Comparison of ENCODE assay signal across 8 cellular contexts in the genomic region with DNA sequence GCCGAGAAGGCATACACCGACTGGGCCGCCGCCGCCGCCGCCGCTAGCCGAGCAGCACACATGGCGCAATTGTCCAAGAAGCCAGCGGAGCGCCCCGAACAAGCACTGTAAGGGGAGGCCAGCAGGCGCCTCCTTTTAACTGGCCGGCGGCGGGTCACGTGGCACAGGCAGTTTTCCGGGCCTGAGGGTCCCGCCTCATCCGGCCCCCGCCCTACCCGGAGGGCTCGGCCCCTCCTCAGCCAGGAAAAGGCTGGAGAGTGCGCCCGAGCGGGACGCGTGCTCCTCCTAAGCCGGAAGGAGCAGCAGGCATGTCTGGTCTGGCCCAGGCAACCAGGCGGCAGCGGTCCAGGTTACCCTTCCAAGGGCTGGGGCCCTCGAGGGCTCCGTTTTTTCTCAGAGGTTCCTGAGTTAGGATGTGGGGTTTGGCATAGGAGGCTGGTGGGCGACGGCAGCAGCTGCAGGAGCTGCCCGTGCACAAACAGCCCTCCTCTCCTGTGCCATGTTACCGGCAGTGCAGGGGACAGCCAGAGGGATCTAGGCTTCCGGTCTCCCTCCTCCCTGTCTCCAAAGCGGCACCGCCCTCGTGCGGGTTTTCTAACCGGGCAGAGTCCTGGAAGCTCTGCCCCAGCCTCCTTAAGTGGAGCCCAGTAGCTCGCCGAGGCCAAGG. TPM values are rescaled to one million over a fixed set of nuclear protein-coding genes. Genes with fewer than 3 reads are reported as not detected.
A peak's percentile ranks its signal among the peaks of the same experiment; 100 is the strongest.
DNase-seq lines count a peak whose midpoint lies in the region; ATAC-seq and TF ChIP-seq lines count a peak whose summit lies in the region.

A gene (minus strand): TSS at position 137 of the 667 bp plus-strand sequence. CDS start 75 bp downstream, at position 62.

- DNase-seq in GM10248 (ENCODE audit: extremely low spot score) (peak; percentile 90), NCI-H1105 treated with DMSO at 0.1 percent for 48 hours (lab: John Stamatoyannopoulos, UW) (peak; percentile 88), SW 1271 (lab: John Stamatoyannopoulos, UW) (peak; percentile 80 to 83), Right ventricle myocardium inferior (ENCODE audit: missing footprints) (peak; percentile 97), ovary (peak; percentile 94 to 96 (median 95)), thyroid gland (peak; percentile 98)
- DNase-seq in activated naive CD8-positive, alpha-beta T cell treated with anti-CD3 and anti-CD28 coated beads, Interleukin-2, amount 50 U/mL, for 16 hours (ENCODE audit: low read depth, low spot score): peak; percentile 52

- TF ChIP-seq POLR2A in ovary (IDR thresholded peaks at IDR 0.05): peak; percentile 80
- peak; percentile 77 to 98 for TF ChIP-seq POLR2A in thyroid gland (IDR thresholded peaks at IDR 0.05)

- peaks cover 4% of the 10 kb centered on the region for H3K4me1 ChIP-seq in ovary (ENCODE audit: insufficient read depth)
- peaks cover 10 to 27% of the 10 kb centered on the region in 2 donors for H3K4me1 ChIP-seq in thyroid gland

- POLR2A ChIA-PET in GM10248 (lab: Yijun Ruan, JAX): interaction anchor here (0.6 to 3.1 kb wide), 7 partner anchors 13 to 478 kb away, joined by 3 to 22 read pairs (median 5); a partner anchor contains a TSS

- H3K36me3 ChIP-seq in ovary: no peaks in the 10 kb centered on the region
- peaks cover 34 to 36% of the 10 kb centered on the region in 2 donors for H3K36me3 ChIP-seq in thyroid gland

- no peaks in the 10 kb centered on the region for H3K27me3 ChIP-seq in ovary
- no peaks in the 10 kb centered on the region for H3K27me3 ChIP-seq in thyroid gland

- H3K4me3 ChIP-seq in ovary (peak within 1 kb of the TSS; percentile 71), thyroid gland (replicated peaks in 1 of 3) (peak within 1 kb of the TSS; percentile 7 to 76 (median 61))

- H3K27ac ChIP-seq in ovary (peak within 1 kb of the TSS; percentile 10 to 73), thyroid gland (peak within 1 kb of the TSS; percentile 68 to 89 (median 83))

- H3K9me3 ChIP-seq in ovary (no peaks in the 10 kb centered on the region), thyroid gland (no peaks in the 10 kb centered on the region)

- TF ChIP-seq EP300 in ovary (IDR thresholded peaks at IDR 0.05): no peak

- CTCF ChIA-PET in GM10248 (lab: Yijun Ruan, JAX): interaction anchor here (1.0 to 1.3 kb wide), 4 partner anchors 9 to 18 kb away, joined by 3 to 8 read pairs (median 5); a partner anchor contains a TSS

- intact Hi-C loops in Right ventricle myocardium inferior (cut with DNase I): loop anchor here (5.0 kb wide), 2 partner anchors 54 to 186 kb away; a partner anchor contains a TSS
- intact Hi-C loops in ovary (cut with DNase I): loop anchor here in 2 of 4 donors (5.0 to 10.0 kb wide), 2 partner anchors 54 to 86 kb away; a partner anchor contains a TSS
- intact Hi-C loops in thyroid gland (cut with DNase I): loop anchor here (5.0 kb wide), 1 partner anchor 54 kb away; a partner anchor contains a TSS

- 2 to 7% (median 4%) methylated on average over 15 to 46 of the region's 46 CpGs for WGBS in ovary, 3 donors
- WGBS in thyroid gland, 2 donors: 7 to 8% methylated on average over 6 to 16 of the region's 46 CpGs

- TF ChIP-seq CTCF in GM10248 (IDR thresholded peaks at IDR 0.05; ENCODE audit: control extremely low read depth, extremely low read depth, low read depth, missing control alignments): no peak
- TF ChIP-seq CTCF in ovary (IDR thresholded peaks at IDR 0.05): no peak
- peak in 1 of 6 experiments; percentile 22 for TF ChIP-seq CTCF in thyroid gland (IDR thresholded peaks at IDR 0.05)

- peak; percentile 87 for ATAC-seq in HG02588 (IDR thresholded peaks at IDR 0.05; ENCODE audit: unreplicated experiment)
- ATAC-seq in Right ventricle myocardium inferior: peak; percentile 96

RNA-seq across cellular contexts. Expression of the gene that starts here (rescaled TPM):
- total RNA-seq in Right ventricle myocardium inferior (136 TPM), ovary (100 to 1,000 TPM; 114 to 207 (median 152) TPM), thyroid gland (100 to 1,000 TPM; 161 to 398 (median 226) TPM)
- polyA plus RNA-seq in ovary: 100 to 1,000 TPM in 1 of 2 donors, 10 to 100 TPM in 1; 28.1 to 192 TPM

Comparison
In these comparisons a context has a peak if more than half of its experiments do, and no peak if none do; other contexts are left out.
1. Peak in every context shown above with its lines: DNase-seq, ATAC-seq, H3K4me3 ChIP-seq and H3K27ac ChIP-seq.